In genomic region chr15:96323250-96324162, GRCh38 we compare ENCODE assay signal across 12 cellular contexts. TPM values are rescaled to one million over a fixed set of nuclear protein-coding genes. Genes with fewer than 3 reads are reported as not detected.
DNase-seq lines count a peak whose midpoint lies in the region; ATAC-seq and TF ChIP-seq lines count a peak whose summit lies in the region.
"Had no signal": no experiment of that assay in that cellular context is flagged by ENCODE, and none has a peak within 500 bp of the region (broad histone marks: within the 10 kb centered on the region; RNA-seq: fewer than 3 reads in every experiment).

No MANE protein-coding gene starts in this region.

- H3K4me3 ChIP-seq in heart right ventricle (peak overlapping the region; percentile 39 to 83 (median 63)), neuron (ENCODE audit: low read length) (peak overlapping the region; percentile 99), urinary bladder (ENCODE audit: low read depth, low read length) (peak overlapping the region; percentile 54), A673 (ENCODE audit: low read depth, low read length, poor library complexity, severe bottlenecking) (no peak overlapping the region)

- ATAC-seq in heart right ventricle = no peak
- ATAC-seq in Right ventricle myocardium superior (ENCODE audit: poor library complexity) = no peak
- ATAC-seq in left ventricle myocardium superior = no peak
- ATAC-seq: stimulated activated memory B cell treated with anti-CD40 and anti-IgM and Interleukin-4, amounts not matched to agents 10 μg/mL and 1 μg/mL and 100 μg/mL, for 72 hours had no signal

- TF ChIP-seq CTCF in heart right ventricle (IDR thresholded peaks at IDR 0.05) (no peak), A673 (conservative IDR thresholded peaks at IDR 0.05; ENCODE audit: low read depth, low read length) (no peak)

- DNase-seq in heart right ventricle (no peak), Right ventricle myocardium superior (no peak), left ventricle myocardium superior (peak; percentile 30), epidermal melanocyte (ENCODE audit: insufficient read length, low spot score) (no peak), A673 (ENCODE audit: low spot score) (no peak)
- DNase-seq in central memory CD4-positive, alpha-beta T cell = no peak
- DNase-seq: activated CD4-positive, alpha-beta memory T cell treated with anti-CD3 and anti-CD28 coated beads, Interleukin-2, amount 10 ng/mL, durations not matched to agents 7 days and 5 days; SW 1271 had no signal

- H3K27me3 ChIP-seq in heart right ventricle (peaks cover 0 to 100% (median 86%) of the 10 kb centered on the region in 7 donors), neuron (ENCODE audit: insufficient read depth, low read length) (no peaks in the 10 kb centered on the region), A673 (replicated peaks; ENCODE audit: insufficient read depth, low read depth, low read length, poor library complexity) (no peaks in the 10 kb centered on the region)

- no TSS peak for BruUV-seq in A673 (replicated peaks; lab: Mats Ljungman, UMichigan)

- CTCF ChIA-PET in A673 (lab: Charles Lee) = interaction anchor here (0.7 kb wide), 1 partner anchor 1045 kb away, joined by 10 read pairs; no protein-coding TSS in a partner anchor

- H2AFZ ChIP-seq in neuron (ENCODE audit: low read depth, low read length) = no peak overlapping the region

- intact Hi-C loops in heart right ventricle (cut with DNase I) (loop anchor here in 5 of 10 donors (10.0 kb wide), 6 partner anchors 699 to 1649 kb away; no protein-coding TSS in a partner anchor), Right ventricle myocardium superior (cut with DNase I) (no loop called here), left ventricle myocardium superior (cut with micrococcal nuclease) (no loop called here), A673 (cut with micrococcal nuclease; ENCODE audit: unreplicated experiment) (loop anchor here (10.0 kb wide), 3 partner anchors 269 to 719 kb away; no protein-coding TSS in a partner anchor)

- H3K4me1 ChIP-seq in heart right ventricle (peaks cover 0 to 44% (median 12%) of the 10 kb centered on the region in 9 donors), neuron (ENCODE audit: insufficient read depth, low read length) (peaks cover 44% of the 10 kb centered on the region), urinary bladder (ENCODE audit: insufficient read depth) (peaks cover 3% of the 10 kb centered on the region), A673 (ENCODE audit: insufficient read depth, low read length, poor library complexity, severe bottlenecking) (peaks cover 54% of the 10 kb centered on the region)

- H3K27ac ChIP-seq in heart right ventricle = peak overlapping the region; percentile 70 to 90 (median 84)
- H3K27ac ChIP-seq in urinary bladder (ENCODE audit: low read depth) = peak overlapping the region; percentile 91
- no peak overlapping the region for H3K27ac ChIP-seq in A673 (ENCODE audit: low read depth, low read length, poor library complexity, severe bottlenecking)

- POLR2A ChIA-PET in A673 (lab: Charles Lee; ENCODE audit: low non-redundant PET) = no interaction called here

- H3K36me3 ChIP-seq in heart right ventricle = no peaks in the 10 kb centered on the region
- peaks cover 11% of the 10 kb centered on the region for H3K36me3 ChIP-seq in neuron (ENCODE audit: insufficient read depth, low read length)
- H3K36me3 ChIP-seq in urinary bladder (ENCODE audit: insufficient read depth) = no peaks in the 10 kb centered on the region
- H3K36me3 ChIP-seq in A673 (ENCODE audit: insufficient read depth, low read length, poor library complexity, severe bottlenecking) = no peaks in the 10 kb centered on the region

- H3K9me3 ChIP-seq in heart right ventricle (no peaks in the 10 kb centered on the region), neuron (ENCODE audit: low read length) (peaks cover 6% of the 10 kb centered on the region), A673 (ENCODE audit: low read depth, low read length, poor library complexity, severe bottlenecking) (no peaks in the 10 kb centered on the region)

- 45 to 55% methylated on average over 31 of the region's 31 CpGs for WGBS in heart right ventricle, 2 donors
- 80% methylated on average over 31 of the region's 31 CpGs for WGBS in urinary bladder

RNA-seq across cellular contexts. Expression of gene NR2F2, which starts 7.0 kb away (rescaled TPM):
- total RNA-seq in heart right ventricle (10 to 100 TPM in 8 of 10 donors, 1 to 10 TPM in 2; 8.2 to 31.7 (median 14.3) TPM), Right ventricle myocardium superior (11.0 TPM), left ventricle myocardium superior (18.0 TPM), urinary bladder (28.0 TPM), A673 (2021) (106 and 138 TPM in 2 replicates)
- polyA plus RNA-seq in heart right ventricle (10 to 100 TPM; 21.1 to 22.9 TPM), urinary bladder (66.2 TPM)
- total RNA-seq: activated CD4-positive, alpha-beta memory T cell treated with anti-CD3 and anti-CD28 coated beads, Interleukin-2, amount 10 ng/mL, durations not matched to agents 7 days and 5 days; mononuclear cell had no signal
